8 cellular contexts compared by ENCODE assay signal in genomic region chr1:153749408-153750005, GRCh38. TPM values are rescaled to one million over a fixed set of nuclear protein-coding genes. Genes with fewer than 3 reads are reported as not detected.
DNase-seq lines count a peak whose midpoint lies in the region; ATAC-seq, FAIRE-seq and TF ChIP-seq lines count a peak whose summit lies in the region.

No MANE protein-coding gene starts in this region.

- no peaks in the 10 kb centered on the region for H3K9me3 ChIP-seq in adipocyte (ENCODE audit: control insufficient read depth, low read length)
- H3K9me3 ChIP-seq in right atrium auricular region = no peaks in the 10 kb centered on the region

- TF ChIP-seq CTCF in right atrium auricular region (IDR thresholded peaks at IDR 0.05) = peak; percentile 93

- POLR2A ChIA-PET in T-cell (lab: Charles Lee) = no interaction called here

- DNase-seq in NCI-H146 treated with DMSO at 0.1 percent for 48 hours (lab: John Stamatoyannopoulos, UW; ENCODE audit: unreplicated experiment) (peak; percentile 47), T-cell (peak; percentile 53 to 81 (median 72)), adipocyte (ENCODE audit: low read depth) (peak; percentile 93), right atrium auricular region (ENCODE audit: low spot score) (peak; percentile 94), sciatic nerve (ENCODE audit: low spot score) (peak; percentile 86)

- CTCF ChIA-PET in T-cell (lab: Charles Lee) = interaction anchor here in 1 of 2 donors (0.5 to 1.5 kb wide), 3 partner anchors 9 to 239 kb away, joined by 4 to 5 read pairs (median 4); no protein-coding TSS in a partner anchor

- FAIRE-seq in G401.6 (lab: Jason Lieb, UNC) = peak; percentile 55

- H3K27ac ChIP-seq in right atrium auricular region = peak overlapping the region; percentile 71 to 74

- peak overlapping the region; percentile 22 for H3K4me3 ChIP-seq in adipocyte (ENCODE audit: low read length)
- H3K4me3 ChIP-seq in right atrium auricular region = no peak overlapping the region

- H3K27me3 Mint-ChIP-seq in T-cell = no peaks in the 10 kb centered on the region

- peaks cover 59% of the 10 kb centered on the region for H3K36me3 Mint-ChIP-seq in T-cell

- peaks cover 5% of the 10 kb centered on the region in 3 donors for H3K4me1 Mint-ChIP-seq in T-cell

- peak; percentile 80 for ATAC-seq in HG02642 (IDR thresholded peaks at IDR 0.05; ENCODE audit: poor library complexity, unreplicated experiment)
- peak; percentile 100 for ATAC-seq in T-cell (replicated peaks in 1 of 4)
- ATAC-seq in sciatic nerve = peak; percentile 92
- ATAC-seq in GM19467 (IDR thresholded peaks at IDR 0.05; ENCODE audit: unreplicated experiment) = no peak

- H3K4me1 ChIP-seq in adipocyte (ENCODE audit: control insufficient read depth, insufficient read depth, low read length) (peaks cover 46% of the 10 kb centered on the region), right atrium auricular region (peaks cover 0 to 66% of the 10 kb centered on the region in 2 donors)

- peaks cover 52% of the 10 kb centered on the region for H3K36me3 ChIP-seq in adipocyte (ENCODE audit: control insufficient read depth, insufficient read depth, low read length, severe bottlenecking)
- peaks cover 59% of the 10 kb centered on the region for H3K36me3 ChIP-seq in right atrium auricular region

- intact Hi-C loops in sciatic nerve (cut with DNase I) = no loop called here

- H3K27me3 ChIP-seq in adipocyte (replicated peaks; ENCODE audit: control insufficient read depth, insufficient read depth, low read length) (no peaks in the 10 kb centered on the region), right atrium auricular region (no peaks in the 10 kb centered on the region)

- peak overlapping the region; percentile 77 for H3K9ac ChIP-seq in adipocyte (ENCODE audit: low read length)

- H3K4me3 Mint-ChIP-seq in T-cell = no peak overlapping the region

- no peaks in the 10 kb centered on the region for H3K9me3 Mint-ChIP-seq in T-cell

- H3K27ac Mint-ChIP-seq in T-cell = peak overlapping the region in 1 of 2 donors; percentile 48

RNA-seq across cellular contexts. Expression of gene INTS3, which starts 21.7 kb away (rescaled TPM):
- total RNA-seq in T-cell (10 to 100 TPM; 45.9 to 57.7 (median 48.5) TPM), right atrium auricular region (10 to 100 TPM; 21.8 to 26.7 TPM), sciatic nerve (72.4 TPM)

RNA-seq across cellular contexts. Expression of gene SLC27A3, which starts 25.7 kb away (rescaled TPM):
- total RNA-seq in T-cell (10 to 100 TPM; 11.0 to 24.5 (median 18.9) TPM), right atrium auricular region (10 to 100 TPM in 1 of 2 donors, 1 to 10 TPM in 1; 9.9 to 20.1 TPM), sciatic nerve (38.0 TPM)
